Comparison of ENCODE assay signal across 9 cellular contexts in the genomic region with DNA sequence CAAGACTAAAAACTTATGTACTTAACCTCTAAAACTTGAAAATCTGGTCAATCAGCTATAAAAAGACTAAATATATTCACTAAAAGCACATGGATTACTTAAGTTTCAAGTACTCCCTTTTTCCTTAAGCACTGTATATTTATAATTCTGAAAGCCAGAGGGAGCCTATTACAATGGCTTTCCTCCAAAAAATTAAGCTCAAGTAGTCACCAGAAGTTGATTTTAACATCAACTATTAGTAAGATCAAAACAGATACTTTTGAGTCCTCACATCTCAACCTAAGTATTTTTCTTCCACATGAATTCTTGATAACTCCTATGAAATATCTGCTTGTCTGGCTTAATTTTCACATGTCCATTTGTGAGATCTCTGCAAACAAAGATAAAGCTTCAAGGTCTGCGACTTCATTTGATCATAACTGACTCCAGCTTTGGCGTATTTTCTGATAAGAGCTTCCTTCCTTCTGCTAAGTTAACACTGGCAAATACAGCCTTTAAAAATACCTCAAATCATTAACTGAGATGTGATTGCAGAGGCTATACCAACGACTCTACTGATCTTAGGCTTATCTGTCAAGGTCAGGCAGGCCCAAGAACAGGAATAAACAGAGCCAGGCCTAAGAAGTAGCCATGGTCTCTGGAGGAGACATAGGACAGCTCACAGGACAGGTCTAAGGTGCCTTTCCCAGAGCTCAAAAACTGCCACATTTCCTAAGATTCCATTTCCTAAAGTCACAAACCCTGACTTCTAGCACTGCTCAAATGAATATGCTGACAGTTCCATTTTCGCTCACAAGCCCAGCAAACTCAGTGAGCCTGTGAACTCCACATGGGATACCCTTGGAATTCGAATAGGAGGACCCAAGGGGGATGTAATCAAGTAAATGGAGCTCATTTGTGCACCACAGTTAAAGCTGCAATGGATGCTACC. TPM values are rescaled to one million over a fixed set of nuclear protein-coding genes. Genes with fewer than 3 reads are reported as not detected.
DNase-seq lines count a peak whose midpoint lies in the region; ATAC-seq, FAIRE-seq and TF ChIP-seq lines count a peak whose summit lies in the region.
"Had no signal": no experiment of that assay in that cellular context is flagged by ENCODE, and none has a peak within 500 bp of the region (broad histone marks: within the 10 kb centered on the region; RNA-seq: fewer than 3 reads in every experiment).

No MANE protein-coding gene starts in this region.

- H3K27me3 ChIP-seq in Panc1 (ENCODE audit: control insufficient read depth, insufficient read depth, low read length) (no peaks in the 10 kb centered on the region), endodermal cell (ENCODE audit: control insufficient read depth, insufficient read depth, low read length, poor library complexity, severe bottlenecking) (no peaks in the 10 kb centered on the region), pancreas (no peaks in the 10 kb centered on the region)

- H3K27ac ChIP-seq in Panc1 (ENCODE audit: low read length): peak overlapping the region; percentile 36; the same call in 1 of the 2 replicates
- H3K27ac ChIP-seq in endodermal cell (ENCODE audit: low read depth, low read length): no peak overlapping the region
- H3K27ac ChIP-seq in pancreas: peak overlapping the region; percentile 22 to 56 (median 46)

- peaks cover 63% of the 10 kb centered on the region for H3K36me3 Mint-ChIP-seq in endodermal cell (ENCODE audit: low read depth)
- H3K36me3 Mint-ChIP-seq in Calu3 (ENCODE audit: insufficient read depth, unreplicated experiment): peaks cover 19% of the 10 kb centered on the region

- H3K27ac Mint-ChIP-seq in endodermal cell (peak overlapping the region; percentile 57), Calu3 (ENCODE audit: unreplicated experiment) (no peak overlapping the region)

- POLR2A ChIA-PET in Panc1 (lab: Charles Lee): no interaction called here

- BruUV-seq in Panc1 (replicated peaks; lab: Mats Ljungman, UMichigan) (TSS peak; percentile 0), Calu3 (replicated peaks; lab: Mats Ljungman, UMichigan) (no TSS peak)

- H3K9me3 ChIP-seq in Panc1 (ENCODE audit: control insufficient read depth, insufficient read depth, low read depth, low read length): no peaks in the 10 kb centered on the region
- H3K9me3 ChIP-seq in endodermal cell (ENCODE audit: control insufficient read depth, low read length): no peaks in the 10 kb centered on the region
- H3K9me3 ChIP-seq in pancreas: no peaks in the 10 kb centered on the region

- H3K4me1 ChIP-seq in Panc1 (ENCODE audit: control insufficient read depth, insufficient read depth, low read length) (peaks cover 53% of the 10 kb centered on the region), endodermal cell (ENCODE audit: control insufficient read depth, insufficient read depth, low read length) (peaks cover 26% of the 10 kb centered on the region), pancreas (peaks cover 24 to 39% (median 36%) of the 10 kb centered on the region in 3 donors)

- peaks cover 57% of the 10 kb centered on the region for H3K4me1 Mint-ChIP-seq in endodermal cell
- peaks cover 18% of the 10 kb centered on the region for H3K4me1 Mint-ChIP-seq in Calu3 (ENCODE audit: low read depth, unreplicated experiment)

- WGBS in endodermal cell (ENCODE audit: insufficient coverage in 1 of 2, insufficient read length in 1 of 2), 2 experiments: 84 to 85% methylated on average over 5 of the region's 5 CpGs
- WGBS in pancreas, 2 donors: 14 to 18% methylated on average over 5 of the region's 5 CpGs

- DNase-seq in EH (ENCODE audit: low read depth): peak; percentile 48
- no peak for DNase-seq in Panc1 (ENCODE audit: low read depth, low spot score)
- no peak for DNase-seq in endodermal cell
- no peak for DNase-seq in pancreas
- no peak for DNase-seq in Calu3
- DNase-seq in NCI-H2107 treated with DMSO at 0.1 percent for 48 hours (lab: John Stamatoyannopoulos, UW; ENCODE audit: unreplicated experiment): no peak
- DNase-seq: posterior cingulate gyrus had no signal

- intact Hi-C loops in Panc1 (cut with micrococcal nuclease; ENCODE audit: unreplicated experiment): no loop called here
- intact Hi-C loops in pancreas (cut with DNase I): no loop called here
- intact Hi-C loops in Calu3 (cut with micrococcal nuclease; ENCODE audit: unreplicated experiment): no loop called here

- no peaks in the 10 kb centered on the region for H3K27me3 Mint-ChIP-seq in endodermal cell (ENCODE audit: insufficient read depth)
- H3K27me3 Mint-ChIP-seq in Calu3 (ENCODE audit: unreplicated experiment): no peaks in the 10 kb centered on the region

- in situ Hi-C loops in Panc1 (cut with HindIII; ENCODE audit: low pct_unique_long_range_greater_than_20kb, low sequenced_read_pairs): no loop called here

- H3K9me3 Mint-ChIP-seq in endodermal cell: no peaks in the 10 kb centered on the region
- no peaks in the 10 kb centered on the region for H3K9me3 Mint-ChIP-seq in Calu3 (ENCODE audit: low read depth, unreplicated experiment)

- TF ChIP-seq CTCF in Panc1 (IDR thresholded peaks at IDR 0.05): no peak
- TF ChIP-seq CTCF in endodermal cell (conservative IDR thresholded peaks at IDR 0.05): no peak
- TF ChIP-seq CTCF in pancreas (IDR thresholded peaks at IDR 0.05): no peak
- no peak for TF ChIP-seq CTCF in Calu3 (IDR thresholded peaks at IDR 0.05; ENCODE audit: unreplicated experiment)

- H3K36me3 ChIP-seq in Panc1 (ENCODE audit: control insufficient read depth, insufficient read depth, low read length): peaks cover 24% of the 10 kb centered on the region
- H3K36me3 ChIP-seq in endodermal cell (ENCODE audit: control insufficient read depth, insufficient read depth, low read length): peaks cover 72% of the 10 kb centered on the region
- H3K36me3 ChIP-seq in pancreas: peaks cover 2 to 17% (median 7%) of the 10 kb centered on the region in 3 donors

- H3K4me3 Mint-ChIP-seq in endodermal cell: no peak overlapping the region
- no peak overlapping the region for H3K4me3 Mint-ChIP-seq in Calu3 (ENCODE audit: low read depth, unreplicated experiment)

- ATAC-seq in Panc1 (0 out of 2 replicates have a peak, but pooled peaks have one; percentile 27), pancreas (peak; percentile 43 to 76 (median 65)), GM21717 (IDR thresholded peaks at IDR 0.05; ENCODE audit: unreplicated experiment) (no peak), HG03354 (IDR thresholded peaks at IDR 0.05; ENCODE audit: poor library complexity, severe bottlenecking, unreplicated experiment) (no peak)

- H3K4me3 ChIP-seq in Panc1 (ENCODE audit: low read depth in 2 of 2, low read length in 2 of 2): no peak overlapping the region
- H3K4me3 ChIP-seq in endodermal cell (ENCODE audit: low read length): peak overlapping the region; percentile 22
- no peak overlapping the region for H3K4me3 ChIP-seq in pancreas

- H3K9ac ChIP-seq in endodermal cell (ENCODE audit: extremely low read depth, low read length, poor library complexity, severe bottlenecking): no peak overlapping the region

- no peak for FAIRE-seq in pancreas (lab: Jason Lieb, UNC)

- CTCF ChIA-PET in Panc1 (lab: Charles Lee): interaction anchor here (0.6 kb wide), 1 partner anchor 37 kb away, joined by 3 read pairs; no protein-coding TSS in a partner anchor
- CTCF ChIA-PET in Calu3 (lab: Charles Lee): no interaction called here

RNA-seq across cellular contexts. Expression of gene SNX5, which starts 10.0 kb away (rescaled TPM):
- total RNA-seq in Panc1 (2021; ENCODE audit: unreplicated experiment) (90.8 TPM), endodermal cell (100 to 1,000 TPM; 170 to 171 TPM), pancreas (10 to 100 TPM; 20.5 to 35.7 (median 27.2) TPM), Calu3 (2022) (39.8 and 43.0 TPM in 2 replicates)
- polyA plus RNA-seq in Panc1 (2012; ENCODE audit: insufficient read length): 54.6 TPM
- 124 TPM for polyA plus RNA-seq in endodermal cell (2013, experiment 1 of 2)
- polyA plus RNA-seq in endodermal cell (2013, experiment 2 of 2): 121 TPM
- polyA plus RNA-seq in pancreas: 10 to 100 TPM; 34.2 to 38.4 TPM

RNA-seq across cellular contexts. Expression of gene MGME1, which starts 10.2 kb away (rescaled TPM):
- total RNA-seq in Panc1 (2021; ENCODE audit: unreplicated experiment) (27.0 TPM), endodermal cell (10 to 100 TPM; 31.2 to 36.7 TPM), pancreas (1 to 10 TPM; 4.0 to 7.4 (median 6.1) TPM), Calu3 (2022) (10.5 TPM in 2 replicates)
- 19.1 TPM for polyA plus RNA-seq in Panc1 (2012; ENCODE audit: insufficient read length)
- polyA plus RNA-seq in endodermal cell (2013, experiment 1 of 2): 36.9 TPM
- polyA plus RNA-seq in endodermal cell (2013, experiment 2 of 2): 32.9 TPM
- 1 to 10 TPM; 6.1 to 7.6 TPM for polyA plus RNA-seq in pancreas

Comparison
In these comparisons a context has a peak if more than half of its experiments do, and no peak if none do; other contexts are left out.
1. ATAC-seq: peak in Panc1 (single experiment) and pancreas (4 of 4); none in GM21717 (single experiment) and HG03354 (single experiment).